Comparison of ENCODE assay signal across 1 cellular context in the genomic region with DNA sequence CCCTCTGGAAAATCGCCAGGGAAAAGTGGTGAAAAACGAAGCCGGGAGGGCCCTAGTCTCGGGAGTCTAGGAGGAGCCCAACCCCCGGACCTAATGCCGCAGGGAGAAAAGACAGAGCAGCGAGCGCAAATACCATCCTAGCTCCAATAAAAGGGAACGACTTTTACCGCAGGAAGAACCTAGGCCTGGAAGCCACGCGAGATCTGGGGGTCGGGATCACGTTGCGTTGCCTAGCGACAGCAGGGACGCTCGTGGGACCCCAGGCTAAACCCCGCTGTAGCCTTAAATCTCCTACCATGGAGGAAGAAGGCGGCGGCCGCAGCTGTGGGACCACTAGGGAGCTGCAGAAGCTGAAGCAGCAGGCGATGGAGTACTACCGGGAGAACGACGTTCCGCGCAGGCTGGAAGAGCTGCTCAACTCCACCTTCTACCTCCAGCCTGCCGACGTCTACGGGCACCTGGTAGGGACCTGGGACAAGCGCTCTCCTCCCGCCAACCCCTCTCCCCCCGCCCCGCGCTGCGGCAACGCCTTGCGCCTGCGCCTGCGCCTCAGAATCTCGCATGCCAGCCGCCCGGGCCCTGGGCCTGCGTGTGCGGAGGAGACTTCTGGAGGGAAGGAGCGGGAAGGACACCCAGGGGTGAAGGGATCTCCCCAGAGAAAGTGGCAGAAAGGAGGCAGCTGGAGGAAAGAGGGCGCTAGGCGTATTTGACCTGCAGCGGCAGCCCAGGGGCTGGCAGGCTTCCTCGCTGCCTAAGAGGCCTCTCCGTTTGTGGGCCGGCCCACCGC.
A peak's percentile ranks its signal among the peaks of the same experiment; 100 is the strongest.
TF ChIP-seq lines count a peak whose summit lies in the region.

A gene with protein sequence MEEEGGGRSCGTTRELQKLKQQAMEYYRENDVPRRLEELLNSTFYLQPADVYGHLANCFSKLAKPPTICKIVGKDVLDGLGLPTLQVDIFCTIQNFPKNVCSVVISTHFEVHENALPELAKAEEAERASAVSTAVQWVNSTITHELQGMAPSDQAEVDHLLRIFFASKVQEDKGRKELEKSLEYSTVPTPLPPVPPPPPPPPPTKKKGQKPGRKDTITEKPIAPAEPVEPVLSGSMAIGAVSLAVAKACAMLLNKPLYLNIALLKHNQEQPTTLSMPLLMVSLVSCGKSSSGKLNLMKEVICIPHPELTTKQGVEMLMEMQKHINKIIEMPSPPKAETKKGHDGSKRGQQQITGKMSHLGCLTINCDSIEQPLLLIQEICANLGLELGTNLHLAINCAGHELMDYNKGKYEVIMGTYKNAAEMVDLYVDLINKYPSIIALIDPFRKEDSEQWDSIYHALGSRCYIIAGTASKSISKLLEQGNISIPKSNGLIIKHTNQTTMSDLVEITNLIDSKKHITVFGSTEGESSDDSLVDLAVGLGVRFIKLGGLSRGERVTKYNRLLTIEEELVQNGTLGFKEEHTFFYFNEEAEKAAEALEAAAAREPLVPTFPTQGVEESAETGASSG (plus strand): TSS at position 229 of the 787 bp plus-strand sequence. CDS start 68 bp downstream, at position 297.

TF ChIP-seq in HEK293, 187 proteins besides CTCF, POLR2A, EP300 and RAD21 (continued from another document and continues in another):
- TF ChIP-seq, protein P1, sequence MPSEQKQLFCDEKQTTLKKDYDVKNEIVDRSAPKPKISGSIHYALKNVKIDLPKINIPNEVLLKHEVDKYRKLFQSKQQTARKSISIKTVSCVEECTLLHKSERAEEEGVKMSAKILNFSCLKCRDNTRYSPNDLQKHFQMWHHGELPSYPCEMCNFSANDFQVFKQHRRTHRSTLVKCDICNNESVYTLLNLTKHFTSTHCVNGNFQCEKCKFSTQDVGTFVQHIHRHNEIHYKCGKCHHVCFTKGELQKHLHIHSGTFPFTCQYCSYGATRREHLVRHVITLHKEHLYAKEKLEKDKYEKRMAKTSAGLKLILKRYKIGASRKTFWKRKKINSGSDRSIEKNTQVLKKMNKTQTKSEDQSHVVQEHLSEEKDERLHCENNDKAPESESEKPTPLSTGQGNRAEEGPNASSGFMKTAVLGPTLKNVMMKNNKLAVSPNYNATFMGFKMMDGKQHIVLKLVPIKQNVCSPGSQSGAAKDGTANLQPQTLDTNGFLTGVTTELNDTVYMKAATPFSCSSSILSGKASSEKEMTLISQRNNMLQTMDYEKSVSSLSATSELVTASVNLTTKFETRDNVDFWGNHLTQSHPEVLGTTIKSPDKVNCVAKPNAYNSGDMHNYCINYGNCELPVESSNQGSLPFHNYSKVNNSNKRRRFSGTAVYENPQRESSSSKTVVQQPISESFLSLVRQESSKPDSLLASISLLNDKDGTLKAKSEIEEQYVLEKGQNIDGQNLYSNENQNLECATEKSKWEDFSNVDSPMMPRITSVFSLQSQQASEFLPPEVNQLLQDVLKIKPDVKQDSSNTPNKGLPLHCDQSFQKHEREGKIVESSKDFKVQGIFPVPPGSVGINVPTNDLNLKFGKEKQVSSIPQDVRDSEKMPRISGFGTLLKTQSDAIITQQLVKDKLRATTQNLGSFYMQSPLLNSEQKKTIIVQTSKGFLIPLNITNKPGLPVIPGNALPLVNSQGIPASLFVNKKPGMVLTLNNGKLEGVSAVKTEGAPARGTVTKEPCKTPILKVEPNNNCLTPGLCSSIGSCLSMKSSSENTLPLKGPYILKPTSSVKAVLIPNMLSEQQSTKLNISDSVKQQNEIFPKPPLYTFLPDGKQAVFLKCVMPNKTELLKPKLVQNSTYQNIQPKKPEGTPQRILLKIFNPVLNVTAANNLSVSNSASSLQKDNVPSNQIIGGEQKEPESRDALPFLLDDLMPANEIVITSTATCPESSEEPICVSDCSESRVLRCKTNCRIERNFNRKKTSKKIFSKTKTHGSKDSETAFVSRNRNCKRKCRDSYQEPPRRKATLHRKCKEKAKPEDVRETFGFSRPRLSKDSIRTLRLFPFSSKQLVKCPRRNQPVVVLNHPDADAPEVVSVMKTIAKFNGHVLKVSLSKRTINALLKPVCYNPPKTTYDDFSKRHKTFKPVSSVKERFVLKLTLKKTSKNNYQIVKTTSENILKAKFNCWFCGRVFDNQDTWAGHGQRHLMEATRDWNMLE (tag by site-specific recombination; conservative IDR thresholded peaks at IDR 0.05; ENCODE audit: low read depth) = no peak
- TF ChIP-seq ZNF529 (tag by site-specific recombination; IDR thresholded peaks at IDR 0.05; ENCODE audit: insufficient replicate concordance) = no peak
- TF ChIP-seq, protein P2, sequence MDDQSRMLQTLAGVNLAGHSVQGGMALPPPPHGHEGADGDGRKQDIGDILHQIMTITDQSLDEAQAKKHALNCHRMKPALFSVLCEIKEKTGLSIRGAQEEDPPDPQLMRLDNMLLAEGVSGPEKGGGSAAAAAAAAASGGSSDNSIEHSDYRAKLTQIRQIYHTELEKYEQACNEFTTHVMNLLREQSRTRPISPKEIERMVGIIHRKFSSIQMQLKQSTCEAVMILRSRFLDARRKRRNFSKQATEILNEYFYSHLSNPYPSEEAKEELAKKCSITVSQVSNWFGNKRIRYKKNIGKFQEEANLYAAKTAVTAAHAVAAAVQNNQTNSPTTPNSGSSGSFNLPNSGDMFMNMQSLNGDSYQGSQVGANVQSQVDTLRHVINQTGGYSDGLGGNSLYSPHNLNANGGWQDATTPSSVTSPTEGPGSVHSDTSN (CRISPR knock-in tag; IDR thresholded peaks at IDR 0.05) = 0 out of 2 replicates have a peak, but pooled peaks have one; percentile 8
- TF ChIP-seq, protein P3, sequence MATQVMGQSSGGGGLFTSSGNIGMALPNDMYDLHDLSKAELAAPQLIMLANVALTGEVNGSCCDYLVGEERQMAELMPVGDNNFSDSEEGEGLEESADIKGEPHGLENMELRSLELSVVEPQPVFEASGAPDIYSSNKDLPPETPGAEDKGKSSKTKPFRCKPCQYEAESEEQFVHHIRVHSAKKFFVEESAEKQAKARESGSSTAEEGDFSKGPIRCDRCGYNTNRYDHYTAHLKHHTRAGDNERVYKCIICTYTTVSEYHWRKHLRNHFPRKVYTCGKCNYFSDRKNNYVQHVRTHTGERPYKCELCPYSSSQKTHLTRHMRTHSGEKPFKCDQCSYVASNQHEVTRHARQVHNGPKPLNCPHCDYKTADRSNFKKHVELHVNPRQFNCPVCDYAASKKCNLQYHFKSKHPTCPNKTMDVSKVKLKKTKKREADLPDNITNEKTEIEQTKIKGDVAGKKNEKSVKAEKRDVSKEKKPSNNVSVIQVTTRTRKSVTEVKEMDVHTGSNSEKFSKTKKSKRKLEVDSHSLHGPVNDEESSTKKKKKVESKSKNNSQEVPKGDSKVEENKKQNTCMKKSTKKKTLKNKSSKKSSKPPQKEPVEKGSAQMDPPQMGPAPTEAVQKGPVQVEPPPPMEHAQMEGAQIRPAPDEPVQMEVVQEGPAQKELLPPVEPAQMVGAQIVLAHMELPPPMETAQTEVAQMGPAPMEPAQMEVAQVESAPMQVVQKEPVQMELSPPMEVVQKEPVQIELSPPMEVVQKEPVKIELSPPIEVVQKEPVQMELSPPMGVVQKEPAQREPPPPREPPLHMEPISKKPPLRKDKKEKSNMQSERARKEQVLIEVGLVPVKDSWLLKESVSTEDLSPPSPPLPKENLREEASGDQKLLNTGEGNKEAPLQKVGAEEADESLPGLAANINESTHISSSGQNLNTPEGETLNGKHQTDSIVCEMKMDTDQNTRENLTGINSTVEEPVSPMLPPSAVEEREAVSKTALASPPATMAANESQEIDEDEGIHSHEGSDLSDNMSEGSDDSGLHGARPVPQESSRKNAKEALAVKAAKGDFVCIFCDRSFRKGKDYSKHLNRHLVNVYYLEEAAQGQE (tag by site-specific recombination; IDR thresholded peaks at IDR 0.05) = no peak; the same call in 1 of the 2 replicates
- peak; percentile 79 for TF ChIP-seq ZBTB20 (tag by site-specific recombination; IDR thresholded peaks at IDR 0.05)
- no peak for TF ChIP-seq ZNF530 (tag by site-specific recombination; IDR thresholded peaks at IDR 0.05; ENCODE audit: low read depth)
- 0 out of 2 replicates have a peak, but pooled peaks have one; percentile 62 for TF ChIP-seq ZSCAN30 (tag by site-specific recombination; IDR thresholded peaks at IDR 0.05)
- no peak for TF ChIP-seq ZNF114 (tag by site-specific recombination; IDR thresholded peaks at IDR 0.05)
- no peak for TF ChIP-seq ZNF140 (tag by site-specific recombination; IDR thresholded peaks at IDR 0.05)
- TF ChIP-seq ZNF76 (tag by site-specific recombination; IDR thresholded peaks at IDR 0.05; ENCODE audit: borderline replicate concordance, low read depth) = peak; percentile 36; the same call in 1 of the 2 replicates
- TF ChIP-seq ZNF155 (tag by site-specific recombination; IDR thresholded peaks at IDR 0.05) = no peak
- TF ChIP-seq, protein P4, sequence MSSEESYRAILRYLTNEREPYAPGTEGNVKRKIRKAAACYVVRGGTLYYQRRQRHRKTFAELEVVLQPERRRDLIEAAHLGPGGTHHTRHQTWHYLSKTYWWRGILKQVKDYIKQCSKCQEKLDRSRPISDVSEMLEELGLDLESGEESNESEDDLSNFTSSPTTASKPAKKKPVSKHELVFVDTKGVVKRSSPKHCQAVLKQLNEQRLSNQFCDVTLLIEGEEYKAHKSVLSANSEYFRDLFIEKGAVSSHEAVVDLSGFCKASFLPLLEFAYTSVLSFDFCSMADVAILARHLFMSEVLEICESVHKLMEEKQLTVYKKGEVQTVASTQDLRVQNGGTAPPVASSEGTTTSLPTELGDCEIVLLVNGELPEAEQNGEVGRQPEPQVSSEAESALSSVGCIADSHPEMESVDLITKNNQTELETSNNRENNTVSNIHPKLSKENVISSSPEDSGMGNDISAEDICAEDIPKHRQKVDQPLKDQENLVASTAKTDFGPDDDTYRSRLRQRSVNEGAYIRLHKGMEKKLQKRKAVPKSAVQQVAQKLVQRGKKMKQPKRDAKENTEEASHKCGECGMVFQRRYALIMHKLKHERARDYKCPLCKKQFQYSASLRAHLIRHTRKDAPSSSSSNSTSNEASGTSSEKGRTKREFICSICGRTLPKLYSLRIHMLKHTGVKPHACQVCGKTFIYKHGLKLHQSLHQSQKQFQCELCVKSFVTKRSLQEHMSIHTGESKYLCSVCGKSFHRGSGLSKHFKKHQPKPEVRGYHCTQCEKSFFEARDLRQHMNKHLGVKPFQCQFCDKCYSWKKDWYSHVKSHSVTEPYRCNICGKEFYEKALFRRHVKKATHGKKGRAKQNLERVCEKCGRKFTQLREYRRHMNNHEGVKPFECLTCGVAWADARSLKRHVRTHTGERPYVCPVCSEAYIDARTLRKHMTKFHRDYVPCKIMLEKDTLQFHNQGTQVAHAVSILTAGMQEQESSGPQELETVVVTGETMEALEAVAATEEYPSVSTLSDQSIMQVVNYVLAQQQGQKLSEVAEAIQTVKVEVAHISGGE (tag by site-specific recombination; conservative IDR thresholded peaks at IDR 0.05; ENCODE audit: low read depth) = no peak
- TF ChIP-seq, protein P5, sequence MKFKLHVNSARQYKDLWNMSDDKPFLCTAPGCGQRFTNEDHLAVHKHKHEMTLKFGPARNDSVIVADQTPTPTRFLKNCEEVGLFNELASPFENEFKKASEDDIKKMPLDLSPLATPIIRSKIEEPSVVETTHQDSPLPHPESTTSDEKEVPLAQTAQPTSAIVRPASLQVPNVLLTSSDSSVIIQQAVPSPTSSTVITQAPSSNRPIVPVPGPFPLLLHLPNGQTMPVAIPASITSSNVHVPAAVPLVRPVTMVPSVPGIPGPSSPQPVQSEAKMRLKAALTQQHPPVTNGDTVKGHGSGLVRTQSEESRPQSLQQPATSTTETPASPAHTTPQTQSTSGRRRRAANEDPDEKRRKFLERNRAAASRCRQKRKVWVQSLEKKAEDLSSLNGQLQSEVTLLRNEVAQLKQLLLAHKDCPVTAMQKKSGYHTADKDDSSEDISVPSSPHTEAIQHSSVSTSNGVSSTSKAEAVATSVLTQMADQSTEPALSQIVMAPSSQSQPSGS (tag by site-specific recombination; IDR thresholded peaks at IDR 0.05; ENCODE audit: low read depth) = no peak
- 0 out of 2 replicates have a peak, but pooled peaks have one; percentile 5 for TF ChIP-seq ZNF623 (tag by site-specific recombination; IDR thresholded peaks at IDR 0.05)
- TF ChIP-seq, protein P6, sequence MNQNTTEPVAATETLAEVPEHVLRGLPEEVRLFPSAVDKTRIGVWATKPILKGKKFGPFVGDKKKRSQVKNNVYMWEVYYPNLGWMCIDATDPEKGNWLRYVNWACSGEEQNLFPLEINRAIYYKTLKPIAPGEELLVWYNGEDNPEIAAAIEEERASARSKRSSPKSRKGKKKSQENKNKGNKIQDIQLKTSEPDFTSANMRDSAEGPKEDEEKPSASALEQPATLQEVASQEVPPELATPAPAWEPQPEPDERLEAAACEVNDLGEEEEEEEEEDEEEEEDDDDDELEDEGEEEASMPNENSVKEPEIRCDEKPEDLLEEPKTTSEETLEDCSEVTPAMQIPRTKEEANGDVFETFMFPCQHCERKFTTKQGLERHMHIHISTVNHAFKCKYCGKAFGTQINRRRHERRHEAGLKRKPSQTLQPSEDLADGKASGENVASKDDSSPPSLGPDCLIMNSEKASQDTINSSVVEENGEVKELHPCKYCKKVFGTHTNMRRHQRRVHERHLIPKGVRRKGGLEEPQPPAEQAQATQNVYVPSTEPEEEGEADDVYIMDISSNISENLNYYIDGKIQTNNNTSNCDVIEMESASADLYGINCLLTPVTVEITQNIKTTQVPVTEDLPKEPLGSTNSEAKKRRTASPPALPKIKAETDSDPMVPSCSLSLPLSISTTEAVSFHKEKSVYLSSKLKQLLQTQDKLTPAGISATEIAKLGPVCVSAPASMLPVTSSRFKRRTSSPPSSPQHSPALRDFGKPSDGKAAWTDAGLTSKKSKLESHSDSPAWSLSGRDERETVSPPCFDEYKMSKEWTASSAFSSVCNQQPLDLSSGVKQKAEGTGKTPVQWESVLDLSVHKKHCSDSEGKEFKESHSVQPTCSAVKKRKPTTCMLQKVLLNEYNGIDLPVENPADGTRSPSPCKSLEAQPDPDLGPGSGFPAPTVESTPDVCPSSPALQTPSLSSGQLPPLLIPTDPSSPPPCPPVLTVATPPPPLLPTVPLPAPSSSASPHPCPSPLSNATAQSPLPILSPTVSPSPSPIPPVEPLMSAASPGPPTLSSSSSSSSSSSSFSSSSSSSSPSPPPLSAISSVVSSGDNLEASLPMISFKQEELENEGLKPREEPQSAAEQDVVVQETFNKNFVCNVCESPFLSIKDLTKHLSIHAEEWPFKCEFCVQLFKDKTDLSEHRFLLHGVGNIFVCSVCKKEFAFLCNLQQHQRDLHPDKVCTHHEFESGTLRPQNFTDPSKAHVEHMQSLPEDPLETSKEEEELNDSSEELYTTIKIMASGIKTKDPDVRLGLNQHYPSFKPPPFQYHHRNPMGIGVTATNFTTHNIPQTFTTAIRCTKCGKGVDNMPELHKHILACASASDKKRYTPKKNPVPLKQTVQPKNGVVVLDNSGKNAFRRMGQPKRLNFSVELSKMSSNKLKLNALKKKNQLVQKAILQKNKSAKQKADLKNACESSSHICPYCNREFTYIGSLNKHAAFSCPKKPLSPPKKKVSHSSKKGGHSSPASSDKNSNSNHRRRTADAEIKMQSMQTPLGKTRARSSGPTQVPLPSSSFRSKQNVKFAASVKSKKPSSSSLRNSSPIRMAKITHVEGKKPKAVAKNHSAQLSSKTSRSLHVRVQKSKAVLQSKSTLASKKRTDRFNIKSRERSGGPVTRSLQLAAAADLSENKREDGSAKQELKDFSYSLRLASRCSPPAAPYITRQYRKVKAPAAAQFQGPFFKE (tag by site-specific recombination; IDR thresholded peaks at IDR 0.05; ENCODE audit: borderline replicate concordance) = no peak
- peak; percentile 52; the same call in 1 of the 2 replicates for TF ChIP-seq PRDM1 (tag by site-specific recombination; IDR thresholded peaks at IDR 0.05)
- 0 out of 2 replicates have a peak, but pooled peaks have one; percentile 32 for TF ChIP-seq ZNF2 (tag by site-specific recombination; IDR thresholded peaks at IDR 0.05)
- TF ChIP-seq ZNF843 (tag by site-specific recombination; IDR thresholded peaks at IDR 0.05) = 0 out of 2 replicates have a peak, but pooled peaks have one; percentile 10
- TF ChIP-seq ZNF311 (tag by site-specific recombination; IDR thresholded peaks at IDR 0.05; ENCODE audit: borderline replicate concordance) = no peak
- TF ChIP-seq OVOL3 (tag by site-specific recombination; IDR thresholded peaks at IDR 0.05) = no peak
- TF ChIP-seq, protein P7, sequence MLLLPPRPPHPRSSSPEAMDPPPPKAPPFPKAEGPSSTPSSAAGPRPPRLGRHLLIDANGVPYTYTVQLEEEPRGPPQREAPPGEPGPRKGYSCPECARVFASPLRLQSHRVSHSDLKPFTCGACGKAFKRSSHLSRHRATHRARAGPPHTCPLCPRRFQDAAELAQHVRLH (tag by site-specific recombination; IDR thresholded peaks at IDR 0.05) = peak; percentile 41; the same call in 1 of the 2 replicates
- no peak; the same call in 1 of the 2 replicates for TF ChIP-seq KLF7 (tag by site-specific recombination; IDR thresholded peaks at IDR 0.05; ENCODE audit: borderline replicate concordance)
